ENCODE assay signal across 1 cellular context in the genomic region with DNA sequence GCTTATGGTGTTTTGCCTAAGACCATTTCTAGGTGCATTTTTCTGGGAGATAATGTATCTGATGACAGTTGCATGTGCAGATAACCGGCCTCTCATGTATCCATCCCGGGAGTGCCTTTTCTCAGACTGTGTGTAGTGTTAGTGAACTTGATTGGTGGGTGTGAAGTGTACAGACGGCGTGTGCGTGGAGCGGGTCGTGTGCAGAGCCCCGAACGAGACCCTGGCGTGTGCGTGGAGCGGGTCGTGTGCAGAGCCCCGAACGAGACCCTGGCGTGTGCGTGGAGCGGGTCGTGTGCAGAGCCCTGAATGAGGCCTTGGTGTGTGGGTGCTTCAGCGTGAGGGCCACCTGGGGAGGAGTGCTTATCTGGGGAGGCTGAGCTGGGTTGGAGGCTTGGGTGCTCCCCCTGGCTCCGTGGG.
TF ChIP-seq lines count a peak whose summit lies in the region.

No MANE protein-coding gene starts in this region.

TF ChIP-seq in K562, 482 proteins besides CTCF, POLR2A, EP300 and RAD21 (continued from another document and continues in another):
- no peak for TF ChIP-seq SNIP1 (IDR thresholded peaks at IDR 0.05; ENCODE audit: low read depth)
- TF ChIP-seq NFATC3 (IDR thresholded peaks at IDR 0.05) = no peak
- TF ChIP-seq OTX1 (CRISPR knock-in tag; IDR thresholded peaks at IDR 0.05) = no peak
- no peak for TF ChIP-seq ZNF398 (CRISPR knock-in tag; IDR thresholded peaks at IDR 0.05)
- no peak for TF ChIP-seq DNMT1 (IDR thresholded peaks at IDR 0.05)
- TF ChIP-seq ZNF311 (CRISPR knock-in tag; IDR thresholded peaks at IDR 0.05) = no peak
- TF ChIP-seq, protein P1, sequence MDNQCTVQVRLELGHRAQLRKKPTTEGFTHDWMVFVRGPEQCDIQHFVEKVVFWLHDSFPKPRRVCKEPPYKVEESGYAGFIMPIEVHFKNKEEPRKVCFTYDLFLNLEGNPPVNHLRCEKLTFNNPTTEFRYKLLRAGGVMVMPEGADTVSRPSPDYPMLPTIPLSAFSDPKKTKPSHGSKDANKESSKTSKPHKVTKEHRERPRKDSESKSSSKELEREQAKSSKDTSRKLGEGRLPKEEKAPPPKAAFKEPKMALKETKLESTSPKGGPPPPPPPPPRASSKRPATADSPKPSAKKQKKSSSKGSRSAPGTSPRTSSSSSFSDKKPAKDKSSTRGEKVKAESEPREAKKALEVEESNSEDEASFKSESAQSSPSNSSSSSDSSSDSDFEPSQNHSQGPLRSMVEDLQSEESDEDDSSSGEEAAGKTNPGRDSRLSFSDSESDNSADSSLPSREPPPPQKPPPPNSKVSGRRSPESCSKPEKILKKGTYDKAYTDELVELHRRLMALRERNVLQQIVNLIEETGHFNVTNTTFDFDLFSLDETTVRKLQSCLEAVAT (IDR thresholded peaks at IDR 0.05) = no peak
- TF ChIP-seq ETV5 (CRISPR knock-in tag; IDR thresholded peaks at IDR 0.05; ENCODE audit: low read depth) = no peak
- TF ChIP-seq, protein P2, sequence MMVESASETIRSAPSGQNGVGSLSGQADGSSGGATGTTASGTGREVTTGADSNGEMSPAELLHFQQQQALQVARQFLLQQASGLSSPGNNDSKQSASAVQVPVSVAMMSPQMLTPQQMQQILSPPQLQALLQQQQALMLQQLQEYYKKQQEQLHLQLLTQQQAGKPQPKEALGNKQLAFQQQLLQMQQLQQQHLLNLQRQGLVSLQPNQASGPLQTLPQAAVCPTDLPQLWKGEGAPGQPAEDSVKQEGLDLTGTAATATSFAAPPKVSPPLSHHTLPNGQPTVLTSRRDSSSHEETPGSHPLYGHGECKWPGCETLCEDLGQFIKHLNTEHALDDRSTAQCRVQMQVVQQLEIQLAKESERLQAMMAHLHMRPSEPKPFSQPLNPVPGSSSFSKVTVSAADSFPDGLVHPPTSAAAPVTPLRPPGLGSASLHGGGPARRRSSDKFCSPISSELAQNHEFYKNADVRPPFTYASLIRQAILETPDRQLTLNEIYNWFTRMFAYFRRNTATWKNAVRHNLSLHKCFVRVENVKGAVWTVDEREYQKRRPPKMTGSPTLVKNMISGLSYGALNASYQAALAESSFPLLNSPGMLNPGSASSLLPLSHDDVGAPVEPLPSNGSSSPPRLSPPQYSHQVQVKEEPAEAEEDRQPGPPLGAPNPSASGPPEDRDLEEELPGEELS (CRISPR knock-in tag; IDR thresholded peaks at IDR 0.05; ENCODE audit: borderline replicate concordance) = no peak
- TF ChIP-seq, protein P3, sequence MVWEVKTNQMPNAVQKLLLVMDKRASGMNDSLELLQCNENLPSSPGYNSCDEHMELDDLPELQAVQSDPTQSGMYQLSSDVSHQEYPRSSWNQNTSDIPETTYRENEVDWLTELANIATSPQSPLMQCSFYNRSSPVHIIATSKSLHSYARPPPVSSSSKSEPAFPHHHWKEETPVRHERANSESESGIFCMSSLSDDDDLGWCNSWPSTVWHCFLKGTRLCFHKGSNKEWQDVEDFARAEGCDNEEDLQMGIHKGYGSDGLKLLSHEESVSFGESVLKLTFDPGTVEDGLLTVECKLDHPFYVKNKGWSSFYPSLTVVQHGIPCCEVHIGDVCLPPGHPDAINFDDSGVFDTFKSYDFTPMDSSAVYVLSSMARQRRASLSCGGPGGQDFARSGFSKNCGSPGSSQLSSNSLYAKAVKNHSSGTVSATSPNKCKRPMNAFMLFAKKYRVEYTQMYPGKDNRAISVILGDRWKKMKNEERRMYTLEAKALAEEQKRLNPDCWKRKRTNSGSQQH (CRISPR knock-in tag; IDR thresholded peaks at IDR 0.05) = no peak
- no peak for TF ChIP-seq BRD9 (IDR thresholded peaks at IDR 0.05; ENCODE audit: low read depth, partially characterized antibody)
- TF ChIP-seq ZNF57 (CRISPR knock-in tag; IDR thresholded peaks at IDR 0.05) = no peak
- no peak for TF ChIP-seq TOE1 (IDR thresholded peaks at IDR 0.05; ENCODE audit: borderline replicate concordance)
- no peak for TF ChIP-seq TOE1 (CRISPR knock-in tag; IDR thresholded peaks at IDR 0.05; ENCODE audit: borderline replicate concordance, low read depth)
- TF ChIP-seq POLR2AphosphoS2 (IDR thresholded peaks at IDR 0.05; ENCODE audit: low read length) = no peak
- no peak for TF ChIP-seq MEF2A (IDR thresholded peaks at IDR 0.05; ENCODE audit: control insufficient read depth, low read depth, low read length)
- peak; percentile 22; the same call in 1 of the 2 replicates for TF ChIP-seq EP400 (IDR thresholded peaks at IDR 0.05)
- no peak for TF ChIP-seq NR3C1 (CRISPR knock-in tag; IDR thresholded peaks at IDR 0.05)
- no peak for TF ChIP-seq ZNF316 (IDR thresholded peaks at IDR 0.05)
- TF ChIP-seq SETDB1 (IDR thresholded peaks at IDR 0.05; ENCODE audit: low read length) = no peak
- no peak for TF ChIP-seq HNRNPLL (IDR thresholded peaks at IDR 0.05; ENCODE audit: low read depth, low read length, poor library complexity, severe bottlenecking)
- no peak for TF ChIP-seq ZBED1 (IDR thresholded peaks at IDR 0.05)
- TF ChIP-seq CSDE1 (IDR thresholded peaks at IDR 0.05) = no peak
- peak; percentile 90 for TF ChIP-seq MTA3 (IDR thresholded peaks at IDR 0.05; ENCODE audit: borderline replicate concordance)
- TF ChIP-seq PHF21A (IDR thresholded peaks at IDR 0.05; ENCODE audit: borderline replicate concordance, low read depth) = no peak
- TF ChIP-seq, protein P4, sequence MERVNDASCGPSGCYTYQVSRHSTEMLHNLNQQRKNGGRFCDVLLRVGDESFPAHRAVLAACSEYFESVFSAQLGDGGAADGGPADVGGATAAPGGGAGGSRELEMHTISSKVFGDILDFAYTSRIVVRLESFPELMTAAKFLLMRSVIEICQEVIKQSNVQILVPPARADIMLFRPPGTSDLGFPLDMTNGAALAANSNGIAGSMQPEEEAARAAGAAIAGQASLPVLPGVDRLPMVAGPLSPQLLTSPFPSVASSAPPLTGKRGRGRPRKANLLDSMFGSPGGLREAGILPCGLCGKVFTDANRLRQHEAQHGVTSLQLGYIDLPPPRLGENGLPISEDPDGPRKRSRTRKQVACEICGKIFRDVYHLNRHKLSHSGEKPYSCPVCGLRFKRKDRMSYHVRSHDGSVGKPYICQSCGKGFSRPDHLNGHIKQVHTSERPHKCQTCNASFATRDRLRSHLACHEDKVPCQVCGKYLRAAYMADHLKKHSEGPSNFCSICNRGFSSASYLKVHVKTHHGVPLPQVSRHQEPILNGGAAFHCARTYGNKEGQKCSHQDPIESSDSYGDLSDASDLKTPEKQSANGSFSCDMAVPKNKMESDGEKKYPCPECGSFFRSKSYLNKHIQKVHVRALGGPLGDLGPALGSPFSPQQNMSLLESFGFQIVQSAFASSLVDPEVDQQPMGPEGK (CRISPR knock-in tag; IDR thresholded peaks at IDR 0.05; ENCODE audit: borderline replicate concordance) = no peak
- TF ChIP-seq NR4A1 (CRISPR knock-in tag; IDR thresholded peaks at IDR 0.05) = no peak
- no peak for TF ChIP-seq NR4A1 (tag; IDR thresholded peaks at IDR 0.05)
- no peak for TF ChIP-seq TSC22D4 (tag; IDR thresholded peaks at IDR 0.05)
- TF ChIP-seq, protein P5, sequence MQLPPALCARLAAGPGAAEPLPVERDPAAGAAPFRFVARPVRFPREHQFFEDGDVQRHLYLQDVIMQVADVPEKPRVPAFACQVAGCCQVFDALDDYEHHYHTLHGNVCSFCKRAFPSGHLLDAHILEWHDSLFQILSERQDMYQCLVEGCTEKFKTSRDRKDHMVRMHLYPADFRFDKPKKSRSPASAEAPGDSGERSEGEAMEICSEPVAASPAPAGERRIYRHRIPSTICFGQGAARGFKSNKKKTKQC (CRISPR knock-in tag; IDR thresholded peaks at IDR 0.05) = no peak
- no peak for TF ChIP-seq ZNF644 (tag; IDR thresholded peaks at IDR 0.05; ENCODE audit: low read depth)
- TF ChIP-seq MYC (IDR thresholded peaks at IDR 0.05; ENCODE audit: low read depth, low read length) = peak; percentile 40; the same call in 1 of the 2 replicates
- TF ChIP-seq MYC (CRISPR knock-in tag; IDR thresholded peaks at IDR 0.05; ENCODE audit: borderline replicate concordance, low read depth) = no peak
- no peak for TF ChIP-seq ZNF175 (CRISPR knock-in tag; IDR thresholded peaks at IDR 0.05; ENCODE audit: low read depth)
- no peak for TF ChIP-seq SLC30A9 (CRISPR knock-in tag; IDR thresholded peaks at IDR 0.05)
- TF ChIP-seq ZNF263 (CRISPR knock-in tag; IDR thresholded peaks at IDR 0.05; ENCODE audit: borderline replicate concordance) = peak; percentile 95
- TF ChIP-seq HIVEP1 (CRISPR knock-in tag; IDR thresholded peaks at IDR 0.05) = no peak
- no peak for TF ChIP-seq ZNF184 (CRISPR knock-in tag; IDR thresholded peaks at IDR 0.05)
- TF ChIP-seq TAF7 (tag; IDR thresholded peaks at IDR 0.05) = no peak
- TF ChIP-seq ZNF277 (CRISPR knock-in tag; IDR thresholded peaks at IDR 0.05; ENCODE audit: borderline replicate concordance) = no peak
- no peak for TF ChIP-seq LCOR (CRISPR knock-in tag; IDR thresholded peaks at IDR 0.05)
- TF ChIP-seq ZNF445 (CRISPR knock-in tag; IDR thresholded peaks at IDR 0.05; ENCODE audit: low read depth) = no peak
- TF ChIP-seq ZFX (CRISPR knock-in tag; IDR thresholded peaks at IDR 0.05) = peak; percentile 61
- no peak for TF ChIP-seq HCFC1 (IDR thresholded peaks at IDR 0.05; ENCODE audit: low read depth, low read length)
- no peak for TF ChIP-seq POLR2H (tag; IDR thresholded peaks at IDR 0.05; ENCODE audit: low read depth)
- no peak for TF ChIP-seq ZNF41 (CRISPR knock-in tag; conservative IDR thresholded peaks at IDR 0.05)
- no peak for TF ChIP-seq ZBTB43 (CRISPR knock-in tag; IDR thresholded peaks at IDR 0.05)
- TF ChIP-seq ZKSCAN3 (CRISPR knock-in tag; IDR thresholded peaks at IDR 0.05) = no peak
- no peak for TF ChIP-seq ZNF24 (IDR thresholded peaks at IDR 0.05)
- TF ChIP-seq YY1 (IDR thresholded peaks at IDR 0.05; ENCODE audit: borderline replicate concordance in 1 of 3, control insufficient read depth in 1 of 3, extremely low read depth in 1 of 3, insufficient read depth in 3 of 3, insufficient read length in 1 of 3, insufficient replicate concordance in 2 of 3, low read depth in 1 of 3, low read length in 2 of 3) = no peak
- no peak for TF ChIP-seq POLR3G (IDR thresholded peaks at IDR 0.05; ENCODE audit: extremely low read depth, insufficient read length, insufficient replicate concordance)
- TF ChIP-seq CEBPG (CRISPR knock-in tag; IDR thresholded peaks at IDR 0.05) = no peak
- no peak for TF ChIP-seq CEBPG (tag; conservative IDR thresholded peaks at IDR 0.05 in 1 of 2, IDR thresholded peaks at IDR 0.05 in 1 of 2)
- TF ChIP-seq SMAD2 (IDR thresholded peaks at IDR 0.05; ENCODE audit: low read depth, low read length) = no peak
- 0 out of 2 replicates have a peak, but pooled peaks have one; percentile 20 for TF ChIP-seq SMARCC2 (IDR thresholded peaks at IDR 0.05; ENCODE audit: low read depth)
- TF ChIP-seq NFIC (IDR thresholded peaks at IDR 0.05) = peak; percentile 30; the same call in 1 of the 2 replicates
- TF ChIP-seq SP2 (IDR thresholded peaks at IDR 0.05; ENCODE audit: extremely low read depth, low read depth, low read length, poor library complexity, severe bottlenecking) = no peak
- TF ChIP-seq STAT5B (CRISPR knock-in tag; IDR thresholded peaks at IDR 0.05) = no peak
- TF ChIP-seq, protein P6, sequence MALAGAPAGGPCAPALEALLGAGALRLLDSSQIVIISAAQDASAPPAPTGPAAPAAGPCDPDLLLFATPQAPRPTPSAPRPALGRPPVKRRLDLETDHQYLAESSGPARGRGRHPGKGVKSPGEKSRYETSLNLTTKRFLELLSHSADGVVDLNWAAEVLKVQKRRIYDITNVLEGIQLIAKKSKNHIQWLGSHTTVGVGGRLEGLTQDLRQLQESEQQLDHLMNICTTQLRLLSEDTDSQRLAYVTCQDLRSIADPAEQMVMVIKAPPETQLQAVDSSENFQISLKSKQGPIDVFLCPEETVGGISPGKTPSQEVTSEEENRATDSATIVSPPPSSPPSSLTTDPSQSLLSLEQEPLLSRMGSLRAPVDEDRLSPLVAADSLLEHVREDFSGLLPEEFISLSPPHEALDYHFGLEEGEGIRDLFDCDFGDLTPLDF (CRISPR knock-in tag; IDR thresholded peaks at IDR 0.05) = no peak
- TF ChIP-seq MAFG (tag; conservative IDR thresholded peaks at IDR 0.05) = no peak
- no peak for TF ChIP-seq ZNF408 (CRISPR knock-in tag; IDR thresholded peaks at IDR 0.05; ENCODE audit: low read depth)
- peak; percentile 55; the same call in 1 of the 2 replicates for TF ChIP-seq STAT5A (IDR thresholded peaks at IDR 0.05; ENCODE audit: borderline replicate concordance, low read length)
- no peak for TF ChIP-seq KHSRP (IDR thresholded peaks at IDR 0.05)
